ENCODE assay signal across 1 cellular context in the genomic region with DNA sequence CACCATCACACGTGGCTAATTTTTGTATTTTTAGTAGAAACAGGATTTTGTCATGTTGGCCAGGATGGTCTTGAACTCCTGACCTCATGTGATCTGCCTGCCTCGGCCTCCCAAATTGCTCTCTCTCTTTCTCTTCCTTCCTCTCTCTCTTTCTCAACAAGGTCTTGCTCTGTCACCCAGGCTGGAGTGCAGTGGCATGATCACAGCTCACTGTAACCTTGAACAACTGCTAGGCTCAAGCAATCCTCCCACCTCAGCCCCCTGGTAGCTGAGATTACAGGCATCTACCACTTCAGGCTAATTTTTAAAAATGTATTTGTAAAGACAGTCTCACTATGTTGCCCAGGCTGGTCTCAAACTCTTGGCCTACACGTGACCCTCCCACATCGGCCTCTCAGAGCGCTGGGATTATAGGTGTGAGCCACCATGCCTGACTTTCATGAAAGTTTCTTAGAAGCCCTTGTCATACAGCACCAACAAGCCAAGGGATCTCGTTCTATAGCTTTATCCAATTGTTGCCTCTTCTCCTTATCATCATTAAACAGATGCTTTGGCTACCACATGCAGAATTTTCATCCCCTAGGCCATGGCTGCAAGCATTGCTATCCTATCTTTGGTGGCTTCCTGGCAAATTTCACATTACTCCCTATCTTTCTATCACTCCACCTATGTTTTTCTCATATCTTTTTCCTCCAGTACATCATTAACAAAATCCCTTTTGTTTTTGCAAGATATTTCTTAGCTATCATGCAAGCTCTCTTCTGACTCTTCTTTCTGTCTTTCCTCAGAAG.
TF ChIP-seq lines count a peak whose summit lies in the region.

No MANE protein-coding gene starts in this region.

TF ChIP-seq in GM12878, 131 proteins besides CTCF, POLR2A, EP300 and RAD21:
- no peak for TF ChIP-seq PML (IDR thresholded peaks at IDR 0.05; ENCODE audit: low read length)
- TF ChIP-seq NR2C1 (IDR thresholded peaks at IDR 0.05), result no peak
- TF ChIP-seq, protein P1, sequence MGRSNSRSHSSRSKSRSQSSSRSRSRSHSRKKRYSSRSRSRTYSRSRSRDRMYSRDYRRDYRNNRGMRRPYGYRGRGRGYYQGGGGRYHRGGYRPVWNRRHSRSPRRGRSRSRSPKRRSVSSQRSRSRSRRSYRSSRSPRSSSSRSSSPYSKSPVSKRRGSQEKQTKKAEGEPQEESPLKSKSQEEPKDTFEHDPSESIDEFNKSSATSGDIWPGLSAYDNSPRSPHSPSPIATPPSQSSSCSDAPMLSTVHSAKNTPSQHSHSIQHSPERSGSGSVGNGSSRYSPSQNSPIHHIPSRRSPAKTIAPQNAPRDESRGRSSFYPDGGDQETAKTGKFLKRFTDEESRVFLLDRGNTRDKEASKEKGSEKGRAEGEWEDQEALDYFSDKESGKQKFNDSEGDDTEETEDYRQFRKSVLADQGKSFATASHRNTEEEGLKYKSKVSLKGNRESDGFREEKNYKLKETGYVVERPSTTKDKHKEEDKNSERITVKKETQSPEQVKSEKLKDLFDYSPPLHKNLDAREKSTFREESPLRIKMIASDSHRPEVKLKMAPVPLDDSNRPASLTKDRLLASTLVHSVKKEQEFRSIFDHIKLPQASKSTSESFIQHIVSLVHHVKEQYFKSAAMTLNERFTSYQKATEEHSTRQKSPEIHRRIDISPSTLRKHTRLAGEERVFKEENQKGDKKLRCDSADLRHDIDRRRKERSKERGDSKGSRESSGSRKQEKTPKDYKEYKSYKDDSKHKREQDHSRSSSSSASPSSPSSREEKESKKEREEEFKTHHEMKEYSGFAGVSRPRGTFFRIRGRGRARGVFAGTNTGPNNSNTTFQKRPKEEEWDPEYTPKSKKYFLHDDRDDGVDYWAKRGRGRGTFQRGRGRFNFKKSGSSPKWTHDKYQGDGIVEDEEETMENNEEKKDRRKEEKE (IDR thresholded peaks at IDR 0.05), result no peak
- no peak for TF ChIP-seq TBL1XR1 (IDR thresholded peaks at IDR 0.05; ENCODE audit: low read depth, low read length)
- TF ChIP-seq, protein P2, sequence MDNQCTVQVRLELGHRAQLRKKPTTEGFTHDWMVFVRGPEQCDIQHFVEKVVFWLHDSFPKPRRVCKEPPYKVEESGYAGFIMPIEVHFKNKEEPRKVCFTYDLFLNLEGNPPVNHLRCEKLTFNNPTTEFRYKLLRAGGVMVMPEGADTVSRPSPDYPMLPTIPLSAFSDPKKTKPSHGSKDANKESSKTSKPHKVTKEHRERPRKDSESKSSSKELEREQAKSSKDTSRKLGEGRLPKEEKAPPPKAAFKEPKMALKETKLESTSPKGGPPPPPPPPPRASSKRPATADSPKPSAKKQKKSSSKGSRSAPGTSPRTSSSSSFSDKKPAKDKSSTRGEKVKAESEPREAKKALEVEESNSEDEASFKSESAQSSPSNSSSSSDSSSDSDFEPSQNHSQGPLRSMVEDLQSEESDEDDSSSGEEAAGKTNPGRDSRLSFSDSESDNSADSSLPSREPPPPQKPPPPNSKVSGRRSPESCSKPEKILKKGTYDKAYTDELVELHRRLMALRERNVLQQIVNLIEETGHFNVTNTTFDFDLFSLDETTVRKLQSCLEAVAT (IDR thresholded peaks at IDR 0.05), result peak; percentile 7; the same call in 1 of the 2 replicates
- peak; percentile 90; the same call in 1 of the 2 replicates for TF ChIP-seq HDGF (IDR thresholded peaks at IDR 0.05)
- no peak for TF ChIP-seq POLR2AphosphoS2 (IDR thresholded peaks at IDR 0.05; ENCODE audit: low read depth, low read length)
- TF ChIP-seq, protein P3, sequence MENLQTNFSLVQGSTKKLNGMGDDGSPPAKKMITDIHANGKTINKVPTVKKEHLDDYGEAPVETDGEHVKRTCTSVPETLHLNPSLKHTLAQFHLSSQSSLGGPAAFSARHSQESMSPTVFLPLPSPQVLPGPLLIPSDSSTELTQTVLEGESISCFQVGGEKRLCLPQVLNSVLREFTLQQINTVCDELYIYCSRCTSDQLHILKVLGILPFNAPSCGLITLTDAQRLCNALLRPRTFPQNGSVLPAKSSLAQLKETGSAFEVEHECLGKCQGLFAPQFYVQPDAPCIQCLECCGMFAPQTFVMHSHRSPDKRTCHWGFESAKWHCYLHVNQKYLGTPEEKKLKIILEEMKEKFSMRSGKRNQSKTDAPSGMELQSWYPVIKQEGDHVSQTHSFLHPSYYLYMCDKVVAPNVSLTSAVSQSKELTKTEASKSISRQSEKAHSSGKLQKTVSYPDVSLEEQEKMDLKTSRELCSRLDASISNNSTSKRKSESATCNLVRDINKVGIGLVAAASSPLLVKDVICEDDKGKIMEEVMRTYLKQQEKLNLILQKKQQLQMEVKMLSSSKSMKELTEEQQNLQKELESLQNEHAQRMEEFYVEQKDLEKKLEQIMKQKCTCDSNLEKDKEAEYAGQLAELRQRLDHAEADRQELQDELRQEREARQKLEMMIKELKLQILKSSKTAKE (IDR thresholded peaks at IDR 0.05; ENCODE audit: low read depth, poor library complexity, severe bottlenecking), result no peak
- TF ChIP-seq CHD1 (IDR thresholded peaks at IDR 0.05; ENCODE audit: low read depth, low read length), result 0 out of 2 replicates have a peak, but pooled peaks have one; percentile 18
- TF ChIP-seq NR2F1 (conservative IDR thresholded peaks at IDR 0.05), result 0 out of 2 replicates have a peak, but pooled peaks have one; percentile 30
TF ChIP-seq in GM12878: peak in this region for 4.
